7 cellular contexts compared by ENCODE assay signal in the genomic region with DNA sequence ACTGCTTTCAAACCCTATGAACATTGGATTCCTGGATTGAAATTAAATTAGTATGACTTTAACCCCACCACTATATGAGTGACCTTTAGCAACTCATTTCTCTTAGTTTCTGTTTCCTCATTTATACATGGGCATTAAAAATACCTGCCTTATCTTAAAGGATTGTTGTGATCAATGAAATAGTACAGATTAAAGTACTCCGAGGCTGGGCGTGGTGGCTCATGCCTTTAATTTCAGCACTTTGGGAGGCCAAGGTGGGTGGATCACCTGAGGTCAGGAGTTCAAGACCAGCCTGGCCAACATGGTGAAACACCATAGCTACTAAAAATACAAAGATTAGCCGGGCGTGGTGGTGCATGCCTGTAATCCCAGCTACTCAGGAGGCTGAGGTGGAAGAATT. TPM values are rescaled to one million over a fixed set of nuclear protein-coding genes. Genes with fewer than 3 reads are reported as not detected.
"Had no signal": no experiment of that assay in that cellular context is flagged by ENCODE, and none has a peak within 500 bp of the region (broad histone marks: within the 10 kb centered on the region; RNA-seq: fewer than 3 reads in every experiment).

No MANE protein-coding gene starts in this region.

RNA-seq across cellular contexts. Expression of gene MGAM, which starts 7.9 kb away (rescaled TPM):
- total RNA-seq: IMR-90 had no signal
- polyA plus RNA-seq: IMR-90 had no signal

RNA-seq across cellular contexts. Expression of gene TAS2R38, which starts 14.2 kb away (rescaled TPM):
- total RNA-seq: GM23248, H4, H7, HFFc6, IMR-90, K562 had no signal
- polyA plus RNA-seq: GM23248, IMR-90, K562 had no signal

RNA-seq across cellular contexts. Expression of gene CLEC5A, which starts 41.0 kb away (rescaled TPM):
- total RNA-seq: GM23248, H4, H7, HFFc6, HT-29, IMR-90, K562 had no signal
- polyA plus RNA-seq: GM23248, IMR-90, K562 had no signal
